ENCODE assay signal across 9 cellular contexts in genomic region chr22:29798318-29798717, GRCh38. TPM values are rescaled to one million over a fixed set of nuclear protein-coding genes. Genes with fewer than 3 reads are reported as not detected.
A peak's percentile ranks its signal among the peaks of the same experiment; 100 is the strongest.
DNase-seq lines count a peak whose midpoint lies in the region; ATAC-seq and TF ChIP-seq lines count a peak whose summit lies in the region.
"Had no signal": no experiment of that assay in that cellular context is flagged by ENCODE, and none has a peak within 500 bp of the region (broad histone marks: within the 10 kb centered on the region; RNA-seq: fewer than 3 reads in every experiment).

No MANE protein-coding gene starts in this region.

- no peak for TF ChIP-seq CTCF in LNCaP clone FGC (IDR thresholded peaks at IDR 0.05; ENCODE audit: control insufficient read depth, extremely low read depth, insufficient read depth)

- H3K36me3 ChIP-seq in esophagus (ENCODE audit: control insufficient read depth in 2 of 2, insufficient read depth in 2 of 2, low read length in 1 of 2) = peaks cover 9 to 31% of the 10 kb centered on the region in 2 donors

- peak; percentile 7 for DNase-seq in NOMO-1 treated with dmso at 0.1 percent for 144 hours (lab: John Stamatoyannopoulos, UW; ENCODE audit: unreplicated experiment)
- DNase-seq in NOMO-1 treated with DMSO at 0.1 percent for 48 hours (lab: John Stamatoyannopoulos, UW; ENCODE audit: unreplicated experiment) = no peak
- DNase-seq in LNCaP clone FGC (ENCODE audit: low read depth) = no peak
- DNase-seq in stimulated activated effector memory CD8-positive, alpha-beta T cell treated with anti-CD3 and anti-CD28 coated beads, Interleukin-12 subunit alpha, Interleukin-12 subunit beta, amount 100 ng/mL, for 72 hours (ENCODE audit: low spot score in 2 of 2) = no peak
- no peak for DNase-seq in dermis blood vessel endothelial cell
- no peak for DNase-seq in NCI-H1436 treated with DMSO at 0.1 percent for 48 hours (lab: John Stamatoyannopoulos, UW)
- DNase-seq: NCI-H1105 treated with DMSO at 0.1 percent for 48 hours had no signal

- H3K36me3 Mint-ChIP-seq in stimulated activated effector memory CD8-positive, alpha-beta T cell treated with anti-CD3 and anti-CD28 coated beads, Interleukin-12 subunit alpha, Interleukin-12 subunit beta, amount 100 ng/mL, for 72 hours = peaks cover 84% of the 10 kb centered on the region

- H3K4me3 ChIP-seq in LNCaP clone FGC (ENCODE audit: low read depth, low read length) (peak overlapping the region; percentile 44), esophagus (ENCODE audit: low read depth in 1 of 2, low read length in 2 of 2) (no peak overlapping the region)

- H3K9me3 Mint-ChIP-seq in stimulated activated effector memory CD8-positive, alpha-beta T cell treated with anti-CD3 and anti-CD28 coated beads, Interleukin-12 subunit alpha, Interleukin-12 subunit beta, amount 100 ng/mL, for 72 hours = no peaks in the 10 kb centered on the region

- H3K27me3 ChIP-seq in esophagus (ENCODE audit: control insufficient read depth in 1 of 2, insufficient read depth in 2 of 2, low read length in 2 of 2) = no peaks in the 10 kb centered on the region

- peak overlapping the region; percentile 55 to 91 for H3K27ac ChIP-seq in esophagus (ENCODE audit: low read depth in 2 of 2, low read length in 1 of 2)

- ATAC-seq in stimulated activated effector memory CD8-positive, alpha-beta T cell treated with anti-CD3 and anti-CD28 coated beads, Interleukin-12 subunit alpha, Interleukin-12 subunit beta, amount 100 ng/mL, for 72 hours = no peak
- ATAC-seq in GM19455 (IDR thresholded peaks at IDR 0.05; ENCODE audit: unreplicated experiment) = no peak

- H3K27ac Mint-ChIP-seq in stimulated activated effector memory CD8-positive, alpha-beta T cell treated with anti-CD3 and anti-CD28 coated beads, Interleukin-12 subunit alpha, Interleukin-12 subunit beta, amount 100 ng/mL, for 72 hours = peak overlapping the region; percentile 65

- no peaks in the 10 kb centered on the region for H3K9me3 ChIP-seq in esophagus (ENCODE audit: control insufficient read depth in 2 of 2, insufficient read depth in 1 of 2, low read depth in 1 of 2, low read length in 1 of 2)

- peaks cover 10 to 17% of the 10 kb centered on the region in 2 donors for H3K4me1 ChIP-seq in esophagus (ENCODE audit: control insufficient read depth in 2 of 2, insufficient read depth in 2 of 2, low read length in 1 of 2)

- peaks cover 8% of the 10 kb centered on the region for H3K4me1 Mint-ChIP-seq in stimulated activated effector memory CD8-positive, alpha-beta T cell treated with anti-CD3 and anti-CD28 coated beads, Interleukin-12 subunit alpha, Interleukin-12 subunit beta, amount 100 ng/mL, for 72 hours

- WGBS in esophagus, 2 donors = 64 to 72% methylated on average over 6 of the region's 6 CpGs

- H3K4me3 Mint-ChIP-seq in stimulated activated effector memory CD8-positive, alpha-beta T cell treated with anti-CD3 and anti-CD28 coated beads, Interleukin-12 subunit alpha, Interleukin-12 subunit beta, amount 100 ng/mL, for 72 hours = no peak overlapping the region

RNA-seq across cellular contexts. Expression of gene UQCR10, which starts 31.1 kb away (rescaled TPM):
- 100 to 1,000 TPM; 171 to 204 TPM for polyA plus RNA-seq in esophagus
- 50.5 and 67.6 TPM in 2 replicates for total RNA-seq in dermis blood vessel endothelial cell

RNA-seq across cellular contexts. Expression of gene ZMAT5, which starts 31.5 kb away (rescaled TPM):
- 10 to 100 TPM; 20.3 to 31.2 TPM for polyA plus RNA-seq in esophagus
- 21.5 and 23.5 TPM in 2 replicates for total RNA-seq in dermis blood vessel endothelial cell

RNA-seq across cellular contexts. Expression of gene ASCC2, which starts 39.8 kb away (rescaled TPM):
- polyA plus RNA-seq in esophagus = 100 to 1,000 TPM in 1 of 2 donors, 10 to 100 TPM in 1; 61.3 to 142 TPM
- total RNA-seq in dermis blood vessel endothelial cell = 24.2 and 33.5 TPM in 2 replicates
